In the genomic region with DNA sequence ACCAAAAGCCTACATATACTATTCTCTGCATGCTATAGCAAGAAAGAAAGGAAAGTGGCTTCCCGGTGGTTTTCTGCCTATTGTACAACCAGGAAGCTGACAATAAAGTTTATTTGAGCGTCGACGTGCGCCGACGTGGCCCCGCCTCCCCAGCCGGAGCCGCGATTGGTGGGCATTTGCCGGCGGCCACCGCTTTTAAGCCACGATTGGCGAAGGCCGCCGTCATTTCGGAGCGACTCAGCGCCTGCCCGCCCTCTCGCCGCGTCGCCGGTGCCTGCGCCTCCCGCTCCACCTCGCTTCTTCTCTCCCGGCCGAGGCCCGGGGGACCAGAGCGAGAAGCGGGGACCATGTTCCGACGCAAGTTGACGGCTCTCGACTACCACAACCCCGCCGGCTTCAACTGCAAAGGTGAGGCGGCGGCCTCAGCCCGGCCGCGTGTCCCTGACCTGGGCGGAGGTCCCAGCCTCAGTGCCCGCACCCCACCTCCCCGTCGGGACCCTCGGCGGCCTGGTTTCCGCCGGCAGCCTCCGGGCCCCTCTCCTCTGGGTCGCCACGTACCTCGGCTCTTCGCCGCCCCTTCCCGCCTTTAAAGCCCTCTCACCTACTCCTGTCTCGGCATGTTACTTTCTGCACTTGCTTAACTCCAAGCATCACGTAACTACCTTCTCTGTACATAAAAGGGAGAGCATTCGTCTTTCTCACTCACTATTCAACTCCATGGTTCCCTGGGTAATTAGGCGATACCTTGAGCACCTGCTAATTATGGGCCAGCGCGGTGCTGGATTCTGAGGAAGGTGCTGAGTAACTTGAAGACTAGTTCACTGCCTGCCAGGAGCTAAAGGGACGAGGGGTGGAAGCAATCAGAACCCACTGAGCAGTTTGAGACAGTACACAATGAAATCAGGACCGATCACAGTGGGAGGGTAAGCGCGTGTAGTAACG, we compare ENCODE assay signal across 7 cellular contexts. TPM values are rescaled to one million over a fixed set of nuclear protein-coding genes. Genes with fewer than 3 reads are reported as not detected.
DNase-seq lines count a peak whose midpoint lies in the region; ATAC-seq, FAIRE-seq and TF ChIP-seq lines count a peak whose summit lies in the region.

Gene RTRAF (plus strand): TSS at position 254 of the 942 bp plus-strand sequence. CDS start 94 bp downstream, at position 348.

- peak; percentile 92 for ATAC-seq in HG02973 (IDR thresholded peaks at IDR 0.05; ENCODE audit: unreplicated experiment)

- peaks cover 15% of the 10 kb centered on the region for H3K4me1 ChIP-seq in hepatocyte (ENCODE audit: insufficient read depth)

- H3K9me2 ChIP-seq in hepatocyte (replicated peaks; ENCODE audit: insufficient read depth): no peaks in the 10 kb centered on the region

- H3K27me3 ChIP-seq in hepatocyte: no peaks in the 10 kb centered on the region

- H2AFZ ChIP-seq in hepatocyte: peak within 1 kb of the TSS; percentile 91

- WGBS in hepatocyte (ENCODE audit: low lambda C conversion rate, missing lambda C conversion rate): 1% methylated on average over 69 of the region's 72 CpGs

- H4K20me1 ChIP-seq in hepatocyte (ENCODE audit: insufficient read depth, poor library complexity, severe bottlenecking): peaks cover 4% of the 10 kb centered on the region

- DNase-seq in GM18507 (ENCODE audit: extremely low spot score, insufficient read length, low read depth) (peak; percentile 85), NCI-H2029 (lab: John Stamatoyannopoulos, UW) (peak; percentile 98), T1000 (lab: John Stamatoyannopoulos, UW) (peak; percentile 88), astrocyte of the hippocampus (ENCODE audit: low read depth, low spot score) (peak; percentile 98), hepatocyte (ENCODE audit: low spot score) (peak; percentile 96), retinal pigment epithelial cell (ENCODE audit: low read depth) (peak; percentile 84)

- H3K9me3 ChIP-seq in hepatocyte (ENCODE audit: low read depth): no peaks in the 10 kb centered on the region

- H3K4me3 ChIP-seq in hepatocyte: peak within 1 kb of the TSS; percentile 83
- H3K4me3 ChIP-seq in retinal pigment epithelial cell (ENCODE audit: low read length): peak within 1 kb of the TSS; percentile 80

- peak within 1 kb of the TSS; percentile 85 for H3K4me2 ChIP-seq in hepatocyte

- H3K27ac ChIP-seq in hepatocyte: peak within 1 kb of the TSS; percentile 91

- TF ChIP-seq CTCF in hepatocyte (IDR thresholded peaks at IDR 0.05; ENCODE audit: poor library complexity): no peak
- no peak for TF ChIP-seq CTCF in retinal pigment epithelial cell (conservative IDR thresholded peaks at IDR 0.05; ENCODE audit: low read depth, low read length)

- H3K36me3 ChIP-seq in hepatocyte (replicated peaks; ENCODE audit: insufficient read depth, low read depth): no peaks in the 10 kb centered on the region

- H3K79me2 ChIP-seq in hepatocyte: peaks cover 38% of the 10 kb centered on the region

- FAIRE-seq in GM18507 (lab: Jason Lieb, UNC): peak; percentile 96

RNA-seq across cellular contexts. Expression of gene RTRAF, which starts in this region (rescaled TPM):
- 94.7 and 96.8 TPM in 2 replicates for total RNA-seq in hepatocyte
- 177 and 194 TPM in 2 replicates for polyA plus RNA-seq in hepatocyte

Comparison
In these comparisons a context has a peak if more than half of its experiments do, and no peak if none do; other contexts are left out.
1. Peak in every context shown above with its lines: DNase-seq, ATAC-seq, H3K4me3 ChIP-seq and H3K27ac ChIP-seq.